In genomic region chr10:101047961-101048892, GRCh38 we compare ENCODE assay signal across 1 cellular context.
TF ChIP-seq lines count a peak whose summit lies in the region.

No MANE protein-coding gene starts in this region.

TF ChIP-seq in HepG2, 621 proteins besides CTCF, POLR2A, EP300 and RAD21:
- TF ChIP-seq TRIM24 (CRISPR knock-in tag; IDR thresholded peaks at IDR 0.05) (no peak), ZBTB33 (CRISPR knock-in tag; IDR thresholded peaks at IDR 0.05) (peak; percentile 16; the same call in 1 of the 2 replicates)
